ENCODE assay signal across 1 cellular context in genomic region chr17:46579083-46580075, GRCh38.
A peak's percentile ranks its signal among the peaks of the same experiment; 100 is the strongest.
TF ChIP-seq lines count a peak whose summit lies in the region.

ARL17A (minus strand) TSS chr17:46579691; CDS start chr17:46576322, 3,369 bp downstream.

TF ChIP-seq in HepG2, 621 proteins besides CTCF, POLR2A, EP300 and RAD21:
- peak; percentile 58; the same call in 1 of the 2 replicates for TF ChIP-seq TFAP4 (IDR thresholded peaks at IDR 0.05; ENCODE audit: borderline replicate concordance, low read depth)
- peak; percentile 42; the same call in 1 of the 2 replicates for TF ChIP-seq HOXA3 (CRISPR knock-in tag; IDR thresholded peaks at IDR 0.05)
- peak; percentile 34; the same call in 1 of the 2 replicates for TF ChIP-seq TFDP1 (CRISPR knock-in tag; IDR thresholded peaks at IDR 0.05; ENCODE audit: borderline replicate concordance)
- peak; percentile 62 for TF ChIP-seq PBX2 (CRISPR knock-in tag; IDR thresholded peaks at IDR 0.05)
- peak; percentile 67 for TF ChIP-seq SAP130 (CRISPR knock-in tag; IDR thresholded peaks at IDR 0.05; ENCODE audit: low read depth)
- TF ChIP-seq NFYB (CRISPR knock-in tag; IDR thresholded peaks at IDR 0.05): peak; percentile 71
- 0 out of 2 replicates have a peak, but pooled peaks have one; percentile 36 for TF ChIP-seq PRDM10 (CRISPR knock-in tag; IDR thresholded peaks at IDR 0.05; ENCODE audit: low read depth)
- TF ChIP-seq DRAP1 (CRISPR knock-in tag; IDR thresholded peaks at IDR 0.05): 0 out of 2 replicates have a peak, but pooled peaks have one; percentile 50
- peak; percentile 75 for TF ChIP-seq NFYC (CRISPR knock-in tag; IDR thresholded peaks at IDR 0.05)
- TF ChIP-seq, protein P1, sequence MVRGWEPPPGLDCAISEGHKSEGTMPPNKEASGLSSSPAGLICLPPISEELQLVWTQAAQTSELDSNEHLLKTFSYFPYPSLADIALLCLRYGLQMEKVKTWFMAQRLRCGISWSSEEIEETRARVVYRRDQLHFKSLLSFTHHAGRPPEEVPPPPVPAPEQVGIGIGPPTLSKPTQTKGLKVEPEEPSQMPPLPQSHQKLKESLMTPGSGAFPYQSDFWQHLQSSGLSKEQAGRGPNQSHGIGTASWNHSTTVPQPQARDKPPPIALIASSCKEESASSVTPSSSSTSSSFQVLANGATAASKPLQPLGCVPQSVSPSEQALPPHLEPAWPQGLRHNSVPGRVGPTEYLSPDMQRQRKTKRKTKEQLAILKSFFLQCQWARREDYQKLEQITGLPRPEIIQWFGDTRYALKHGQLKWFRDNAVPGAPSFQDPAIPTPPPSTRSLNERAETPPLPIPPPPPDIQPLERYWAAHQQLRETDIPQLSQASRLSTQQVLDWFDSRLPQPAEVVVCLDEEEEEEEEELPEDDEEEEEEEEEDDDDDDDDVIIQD (CRISPR knock-in tag; IDR thresholded peaks at IDR 0.05; ENCODE audit: low read depth): peak; percentile 92
- TF ChIP-seq, protein P2, sequence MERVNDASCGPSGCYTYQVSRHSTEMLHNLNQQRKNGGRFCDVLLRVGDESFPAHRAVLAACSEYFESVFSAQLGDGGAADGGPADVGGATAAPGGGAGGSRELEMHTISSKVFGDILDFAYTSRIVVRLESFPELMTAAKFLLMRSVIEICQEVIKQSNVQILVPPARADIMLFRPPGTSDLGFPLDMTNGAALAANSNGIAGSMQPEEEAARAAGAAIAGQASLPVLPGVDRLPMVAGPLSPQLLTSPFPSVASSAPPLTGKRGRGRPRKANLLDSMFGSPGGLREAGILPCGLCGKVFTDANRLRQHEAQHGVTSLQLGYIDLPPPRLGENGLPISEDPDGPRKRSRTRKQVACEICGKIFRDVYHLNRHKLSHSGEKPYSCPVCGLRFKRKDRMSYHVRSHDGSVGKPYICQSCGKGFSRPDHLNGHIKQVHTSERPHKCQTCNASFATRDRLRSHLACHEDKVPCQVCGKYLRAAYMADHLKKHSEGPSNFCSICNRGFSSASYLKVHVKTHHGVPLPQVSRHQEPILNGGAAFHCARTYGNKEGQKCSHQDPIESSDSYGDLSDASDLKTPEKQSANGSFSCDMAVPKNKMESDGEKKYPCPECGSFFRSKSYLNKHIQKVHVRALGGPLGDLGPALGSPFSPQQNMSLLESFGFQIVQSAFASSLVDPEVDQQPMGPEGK (CRISPR knock-in tag; IDR thresholded peaks at IDR 0.05): 0 out of 2 replicates have a peak, but pooled peaks have one; percentile 18
- peak; percentile 28; the same call in 1 of the 2 replicates for TF ChIP-seq RFXAP (CRISPR knock-in tag; IDR thresholded peaks at IDR 0.05; ENCODE audit: borderline replicate concordance)
- TF ChIP-seq ZNF232 (CRISPR knock-in tag; IDR thresholded peaks at IDR 0.05; ENCODE audit: borderline replicate concordance): peak; percentile 98
- 0 out of 2 replicates have a peak, but pooled peaks have one; percentile 22 for TF ChIP-seq KAT8 (CRISPR knock-in tag; IDR thresholded peaks at IDR 0.05)
